ENCODE assay signal across 17 cellular contexts in the genomic region with DNA sequence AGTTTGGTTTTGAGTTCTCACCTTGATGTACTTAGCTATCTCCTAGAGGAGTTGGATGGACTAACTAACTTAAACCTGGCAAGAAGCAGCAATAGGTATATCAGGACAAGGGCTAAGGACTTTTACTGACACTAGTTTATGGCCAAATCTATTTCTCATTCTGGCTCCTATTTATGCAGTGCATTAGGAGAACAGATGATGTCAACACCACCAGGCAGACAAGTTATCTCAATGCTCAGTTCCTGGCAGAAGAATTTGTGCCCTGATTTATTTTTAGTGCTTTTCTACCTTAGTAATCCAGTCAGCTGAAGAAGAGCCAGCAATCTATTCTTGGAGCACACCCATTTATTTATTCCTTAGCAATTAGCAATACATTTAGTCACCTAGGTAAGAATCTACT. TPM values are rescaled to one million over a fixed set of nuclear protein-coding genes. Genes with fewer than 3 reads are reported as not detected.
DNase-seq lines count a peak whose midpoint lies in the region; ATAC-seq, FAIRE-seq and TF ChIP-seq lines count a peak whose summit lies in the region.
"Had no signal": no experiment of that assay in that cellular context is flagged by ENCODE, and none has a peak within 500 bp of the region (broad histone marks: within the 10 kb centered on the region; RNA-seq: fewer than 3 reads in every experiment).

No MANE protein-coding gene starts in this region.

- ATAC-seq in gastroesophageal sphincter (peak; percentile 64), pancreas (peak; percentile 46 to 78 (median 61)), HG02763 (IDR thresholded peaks at IDR 0.05; ENCODE audit: unreplicated experiment) (no peak)
- no peak for ATAC-seq in stimulated activated naive CD8-positive, alpha-beta T cell treated with anti-CD3 and anti-CD28 coated beads, Interleukin-15, amount 100 ng/mL, for 72 hours
- ATAC-seq: natural killer cell treated with Interleukin-12 subunit alpha and Interleukin-12 subunit beta and Interleukin-15 and Interleukin-18, amount 100 ng/mL, for 72 hours had no signal

- intact Hi-C loops in pancreas (cut with DNase I), result no loop called here
- intact Hi-C loops in activated CD4-positive, alpha-beta T cell treated with anti-CD3 and anti-CD28 coated beads, Interleukin-2, amount 10 ng/mL, durations not matched to agents 24 days and 14 days (cut with micrococcal nuclease), result no loop called here

- H3K4me3 ChIP-seq in AG10803 (ENCODE audit: low read length), result no peak overlapping the region
- no peak overlapping the region for H3K4me3 ChIP-seq in gastroesophageal sphincter
- no peak overlapping the region for H3K4me3 ChIP-seq in pancreas

- peaks cover 8 to 78% (median 19%) of the 10 kb centered on the region in 3 donors for H3K4me1 ChIP-seq in gastroesophageal sphincter
- peaks cover 0 to 9% (median 0%) of the 10 kb centered on the region in 3 donors for H3K4me1 ChIP-seq in pancreas

- H3K4me3 Mint-ChIP-seq in activated CD4-positive, alpha-beta T cell treated with anti-CD3 and anti-CD28 coated beads, Interleukin-2, amount 10 ng/mL, durations not matched to agents 24 days and 14 days, result no peak overlapping the region
- no peak overlapping the region for H3K4me3 Mint-ChIP-seq in stimulated activated naive CD8-positive, alpha-beta T cell treated with anti-CD3 and anti-CD28 coated beads, Interleukin-15, amount 100 ng/mL, for 72 hours
- H3K4me3 Mint-ChIP-seq: natural killer cell treated with Interleukin-12 subunit alpha and Interleukin-12 subunit beta and Interleukin-15 and Interleukin-18, amount 100 ng/mL, for 72 hours had no signal

- no peaks in the 10 kb centered on the region for H3K4me1 Mint-ChIP-seq in activated CD4-positive, alpha-beta T cell treated with anti-CD3 and anti-CD28 coated beads, Interleukin-2, amount 10 ng/mL, durations not matched to agents 24 days and 14 days
- H3K4me1 Mint-ChIP-seq in stimulated activated naive CD8-positive, alpha-beta T cell treated with anti-CD3 and anti-CD28 coated beads, Interleukin-15, amount 100 ng/mL, for 72 hours, result no peaks in the 10 kb centered on the region

- H3K9me3 Mint-ChIP-seq in activated CD4-positive, alpha-beta T cell treated with anti-CD3 and anti-CD28 coated beads, Interleukin-2, amount 10 ng/mL, durations not matched to agents 24 days and 14 days, result no peaks in the 10 kb centered on the region
- no peaks in the 10 kb centered on the region for H3K9me3 Mint-ChIP-seq in stimulated activated naive CD8-positive, alpha-beta T cell treated with anti-CD3 and anti-CD28 coated beads, Interleukin-15, amount 100 ng/mL, for 72 hours
- H3K9me3 Mint-ChIP-seq: natural killer cell treated with Interleukin-12 subunit alpha and Interleukin-12 subunit beta and Interleukin-15 and Interleukin-18, amount 100 ng/mL, for 72 hours had no signal

- H3K27ac ChIP-seq in gastroesophageal sphincter (peak overlapping the region; percentile 79 to 86 (median 80)), pancreas (peak overlapping the region in 1 of 4 donors; percentile 5)

- no peak for FAIRE-seq in pancreas (lab: Jason Lieb, UNC)

- H3K27me3 ChIP-seq in gastroesophageal sphincter, result no peaks in the 10 kb centered on the region
- H3K27me3 ChIP-seq in pancreas, result no peaks in the 10 kb centered on the region

- H3K27me3 Mint-ChIP-seq in activated CD4-positive, alpha-beta T cell treated with anti-CD3 and anti-CD28 coated beads, Interleukin-2, amount 10 ng/mL, durations not matched to agents 24 days and 14 days, result peaks cover 4% of the 10 kb centered on the region
- H3K27me3 Mint-ChIP-seq in stimulated activated naive CD8-positive, alpha-beta T cell treated with anti-CD3 and anti-CD28 coated beads, Interleukin-15, amount 100 ng/mL, for 72 hours, result no peaks in the 10 kb centered on the region

- no peak overlapping the region for H3K27ac Mint-ChIP-seq in activated CD4-positive, alpha-beta T cell treated with anti-CD3 and anti-CD28 coated beads, Interleukin-2, amount 10 ng/mL, durations not matched to agents 24 days and 14 days
- no peak overlapping the region for H3K27ac Mint-ChIP-seq in stimulated activated naive CD8-positive, alpha-beta T cell treated with anti-CD3 and anti-CD28 coated beads, Interleukin-15, amount 100 ng/mL, for 72 hours
- H3K27ac Mint-ChIP-seq: natural killer cell treated with Interleukin-12 subunit alpha and Interleukin-12 subunit beta and Interleukin-15 and Interleukin-18, amount 100 ng/mL, for 72 hours had no signal

- TF ChIP-seq EP300 in gastroesophageal sphincter (IDR thresholded peaks at IDR 0.05), result no peak

- H3K36me3 ChIP-seq in gastroesophageal sphincter (no peaks in the 10 kb centered on the region), pancreas (no peaks in the 10 kb centered on the region)

- peak; percentile 6 for DNase-seq in AG10803 (ENCODE audit: low read depth)
- DNase-seq in astrocyte of the hippocampus (ENCODE audit: low read depth, low spot score), result peak; percentile 58
- no peak for DNase-seq in pancreas
- DNase-seq in activated CD4-positive, alpha-beta T cell treated with anti-CD3 and anti-CD28 coated beads, Interleukin-2, amount 10 ng/mL, durations not matched to agents 24 days and 14 days, result no peak
- DNase-seq in T-helper 9 cell, result no peak
- no peak for DNase-seq in stimulated activated naive CD8-positive, alpha-beta T cell treated with anti-CD3 and anti-CD28 coated beads, Interleukin-15, amount 100 ng/mL, for 72 hours
- DNase-seq: amniotic stem cell; DMS153; H7; NCI-H1092; NCI-H510A treated with DMSO at 0.1 percent for 48 hours; stimulated activated CD8-positive, alpha-beta memory T cell treated with anti-CD3 and anti-CD28 coated beads, Interleukin-4, amount 100 ng/mL, for 48 hours had no signal

- TF ChIP-seq POLR2A in gastroesophageal sphincter (IDR thresholded peaks at IDR 0.05), result no peak

- H3K36me3 Mint-ChIP-seq in activated CD4-positive, alpha-beta T cell treated with anti-CD3 and anti-CD28 coated beads, Interleukin-2, amount 10 ng/mL, durations not matched to agents 24 days and 14 days (ENCODE audit: low read depth), result no peaks in the 10 kb centered on the region
- H3K36me3 Mint-ChIP-seq: natural killer cell treated with Interleukin-12 subunit alpha and Interleukin-12 subunit beta and Interleukin-15 and Interleukin-18, amount 100 ng/mL, for 72 hours had no signal

- H3K9me3 ChIP-seq in gastroesophageal sphincter (no peaks in the 10 kb centered on the region), pancreas (no peaks in the 10 kb centered on the region)

- no peak for TF ChIP-seq CTCF in AG10803 (conservative IDR thresholded peaks at IDR 0.05; ENCODE audit: low read length)
- TF ChIP-seq CTCF in gastroesophageal sphincter (IDR thresholded peaks at IDR 0.05), result no peak
- TF ChIP-seq CTCF in pancreas (IDR thresholded peaks at IDR 0.05), result no peak

RNA-seq across cellular contexts. Expression of a gene that starts 30.7 kb away (rescaled TPM):
- total RNA-seq in gastroesophageal sphincter, result 10 to 100 TPM; 16.6 to 38.9 (median 32.8) TPM
- under 1 TPM in 4 of 6 donors, not detected in 2; 0.19 to 0.56 (median 0.40) TPM for total RNA-seq in pancreas
- polyA plus RNA-seq in pancreas, result 1 to 10 TPM in 1 of 2 donors, under 1 TPM in 1; 0.34 to 1.2 TPM
- total RNA-seq in activated CD4-positive, alpha-beta T cell treated with anti-CD3 and anti-CD28 coated beads, Interleukin-2, amount 10 ng/mL, durations not matched to agents 24 days and 14 days, result not detected in 2 replicates
- total RNA-seq: epithelial cell of proximal tubule; H7; HT-29; natural killer cell treated with Interleukin-12 subunit alpha and Interleukin-12 subunit beta and Interleukin-15 and Interleukin-18, amount 100 ng/mL, for 72 hours had no signal

RNA-seq across cellular contexts. Expression of a gene that starts 52.3 kb away (rescaled TPM):
- total RNA-seq in gastroesophageal sphincter (under 1 TPM in 1 of 4 donors, not detected in 3; 0.15 TPM), pancreas (under 1 TPM in 1 of 6 donors, not detected in 5; 0.23 TPM)
- polyA plus RNA-seq in pancreas, result under 1 TPM in 1 of 2 donors, not detected in 1; 0.05 TPM
- total RNA-seq in activated CD4-positive, alpha-beta T cell treated with anti-CD3 and anti-CD28 coated beads, Interleukin-2, amount 10 ng/mL, durations not matched to agents 24 days and 14 days, result not detected in 2 replicates
- total RNA-seq: epithelial cell of proximal tubule; H7; HT-29; natural killer cell treated with Interleukin-12 subunit alpha and Interleukin-12 subunit beta and Interleukin-15 and Interleukin-18, amount 100 ng/mL, for 72 hours had no signal

Comparison
In these comparisons a context has a peak if more than half of its experiments do, and no peak if none do; other contexts are left out.
1. DNase-seq: peak in AG10803 (single experiment) and astrocyte of the hippocampus (single experiment); none in pancreas (0 of 6), activated CD4-positive, alpha-beta T cell treated with anti-CD3 and anti-CD28 coated beads, Interleukin-2, amount 10 ng/mL, durations not matched to agents 24 days and 14 days (single experiment), T-helper 9 cell (single experiment) and stimulated activated naive CD8-positive, alpha-beta T cell treated with anti-CD3 and anti-CD28 coated beads, Interleukin-15, amount 100 ng/mL, for 72 hours (0 of 2).
2. ATAC-seq: peak in gastroesophageal sphincter (single experiment) and pancreas (4 of 4); none in HG02763 (single experiment) and stimulated activated naive CD8-positive, alpha-beta T cell treated with anti-CD3 and anti-CD28 coated beads, Interleukin-15, amount 100 ng/mL, for 72 hours (single experiment).
3. RNA of a gene that starts 30.7 kb away (total RNA-seq): 16.6 to 38.9 TPM in gastroesophageal sphincter; 0.19 to 0.56 TPM in pancreas and not detected in activated CD4-positive, alpha-beta T cell treated with anti-CD3 and anti-CD28 coated beads, Interleukin-2, amount 10 ng/mL, durations not matched to agents 24 days and 14 days; every median in the first group is over 10 times any median in the second.